27 cellular contexts compared by ENCODE assay signal in genomic region chr1:96684737-96685136, GRCh38.
"Had no signal": no experiment of that assay in that cellular context is flagged by ENCODE, and none has a peak within 500 bp of the region (broad histone marks: within the 10 kb centered on the region; RNA-seq: fewer than 3 reads in every experiment).

No MANE protein-coding gene starts in this region.

- H3K4me1 Mint-ChIP-seq: activated CD4-positive, alpha-beta T cell treated with anti-CD3 and anti-CD28 coated beads for 36 hours; activated CD4-positive, alpha-beta T cell treated with anti-CD3 and anti-CD28 coated beads, Interleukin-2, amount 10 ng/mL, durations not matched to agents 24 days and 14 days; activated CD8-positive, alpha-beta memory T cell treated with anti-CD3 and anti-CD28 coated beads, Interleukin-2, amount 10 ng/mL, durations not matched to agents 7 days and 5 days; activated naive CD8-positive, alpha-beta T cell treated with anti-CD3 and anti-CD28 coated beads, Interleukin-2, amount 10 ng/mL, durations not matched to agents 7 days and 5 days had no signal

- H3K4me3 ChIP-seq: body of pancreas, colonic mucosa had no signal

- H3K9me3 Mint-ChIP-seq: activated CD4-positive, alpha-beta memory T cell treated with anti-CD3 and anti-CD28 coated beads for 36 hours; activated naive CD4-positive, alpha-beta T cell treated with anti-CD3 and anti-CD28 coated beads for 36 hours; activated naive CD4-positive, alpha-beta T cell treated with anti-CD3 and anti-CD28 coated beads, Interleukin-2, amount 50 U/mL, for 24 hours; activated T-helper 1 cell treated with anti-CD3 and anti-CD28 coated beads, Interleukin-12 subunit alpha, Interleukin-12 subunit beta, Interleukin-2, Interleukin-4 antibody, amounts not matched to agents 30 ng/mL and 10 ng/mL and 1 ng/mL, durations not matched to agents 14 hours and 24 hours and 36 hours; activated T-helper 2 cell treated with anti-CD3 and anti-CD28 coated beads, Interferon-gamma antibody, Interleukin-2, Interleukin-4, amounts not matched to agents 10 μg/mL and 5 μg/mL and 100 μg/mL, durations not matched to agents 14 hours and 24 hours and 36 hours had no signal

- ATAC-seq: activated CD4-positive, alpha-beta T cell treated with anti-CD3 and anti-CD28 coated beads for 36 hours; activated CD8-positive, alpha-beta memory T cell treated with anti-CD3 and anti-CD28 coated beads, Interleukin-2, amount 10 ng/mL, durations not matched to agents 7 days and 5 days; activated CD8-positive, alpha-beta T cell treated with anti-CD3 and anti-CD28 coated beads, Interleukin-2, amount 10 ng/mL, durations not matched to agents 7 days and 5 days; foreskin keratinocyte had no signal

- H3K27ac ChIP-seq: body of pancreas, colonic mucosa, epithelial cell of prostate, foreskin keratinocyte had no signal

- H3K36me3 Mint-ChIP-seq: activated CD4-positive, alpha-beta memory T cell treated with anti-CD3 and anti-CD28 coated beads for 36 hours; activated CD8-positive, alpha-beta memory T cell treated with anti-CD3 and anti-CD28 coated beads, Interleukin-2, amount 10 ng/mL, durations not matched to agents 7 days and 5 days; activated naive CD4-positive, alpha-beta T cell treated with anti-CD3 and anti-CD28 coated beads, Interleukin-2, amount 50 U/mL, for 24 hours; activated naive CD8-positive, alpha-beta T cell treated with anti-CD3 and anti-CD28 coated beads, Interleukin-2, amount 10 ng/mL, durations not matched to agents 7 days and 5 days had no signal

- H3K36me3 ChIP-seq: colonic mucosa had no signal

- H3K27me3 Mint-ChIP-seq: activated CD4-positive, alpha-beta T cell treated with anti-CD3 and anti-CD28 coated beads, Interleukin-2, amount 10 ng/mL, durations not matched to agents 24 days and 14 days; activated CD8-positive, alpha-beta memory T cell treated with anti-CD3 and anti-CD28 coated beads, Interleukin-2, amount 10 ng/mL, durations not matched to agents 7 days and 5 days; activated naive CD8-positive, alpha-beta T cell treated with anti-CD3 and anti-CD28 coated beads, Interleukin-2, amount 10 ng/mL, durations not matched to agents 7 days and 5 days had no signal

- H3K4me3 Mint-ChIP-seq: activated CD4-positive, alpha-beta memory T cell treated with anti-CD3 and anti-CD28 coated beads for 36 hours; activated CD4-positive, alpha-beta T cell treated with anti-CD3 and anti-CD28 coated beads for 36 hours; activated CD4-positive, alpha-beta T cell treated with anti-CD3 and anti-CD28 coated beads, Interleukin-2, amount 10 ng/mL, durations not matched to agents 24 days and 14 days; activated CD8-positive, alpha-beta memory T cell treated with anti-CD3 and anti-CD28 coated beads, Interleukin-2, amount 10 ng/mL, durations not matched to agents 7 days and 5 days; activated CD8-positive, alpha-beta T cell treated with anti-CD3 and anti-CD28 coated beads, Interleukin-2, amount 10 ng/mL, durations not matched to agents 7 days and 5 days; activated naive CD4-positive, alpha-beta T cell treated with anti-CD3 and anti-CD28 coated beads for 36 hours; activated naive CD4-positive, alpha-beta T cell treated with anti-CD3 and anti-CD28 coated beads, Interleukin-2, amount 50 U/mL, for 24 hours; activated naive CD8-positive, alpha-beta T cell treated with anti-CD3 and anti-CD28 coated beads, Interleukin-2, amount 10 ng/mL, durations not matched to agents 7 days and 5 days; activated T-helper 1 cell treated with anti-CD3 and anti-CD28 coated beads, Interleukin-12 subunit alpha, Interleukin-12 subunit beta, Interleukin-2, Interleukin-4 antibody, amounts not matched to agents 30 ng/mL and 10 ng/mL and 1 ng/mL, durations not matched to agents 14 hours and 24 hours and 36 hours had no signal

- H3K27me3 ChIP-seq: body of pancreas, colonic mucosa had no signal

- H3K27ac Mint-ChIP-seq: activated CD4-positive, alpha-beta memory T cell treated with anti-CD3 and anti-CD28 coated beads for 36 hours; activated CD4-positive, alpha-beta T cell treated with anti-CD3 and anti-CD28 coated beads for 36 hours; activated CD4-positive, alpha-beta T cell treated with anti-CD3 and anti-CD28 coated beads, Interleukin-2, amount 10 ng/mL, durations not matched to agents 24 days and 14 days; activated CD8-positive, alpha-beta memory T cell treated with anti-CD3 and anti-CD28 coated beads, Interleukin-2, amount 10 ng/mL, durations not matched to agents 7 days and 5 days; activated CD8-positive, alpha-beta T cell treated with anti-CD3 and anti-CD28 coated beads, Interleukin-2, amount 10 ng/mL, durations not matched to agents 7 days and 5 days; activated naive CD4-positive, alpha-beta T cell treated with anti-CD3 and anti-CD28 coated beads for 36 hours; activated naive CD4-positive, alpha-beta T cell treated with anti-CD3 and anti-CD28 coated beads, Interleukin-2, amount 50 U/mL, for 24 hours; activated naive CD8-positive, alpha-beta T cell treated with anti-CD3 and anti-CD28 coated beads, Interleukin-2, amount 10 ng/mL, durations not matched to agents 7 days and 5 days; activated T-helper 1 cell treated with anti-CD3 and anti-CD28 coated beads, Interleukin-12 subunit alpha, Interleukin-12 subunit beta, Interleukin-2, Interleukin-4 antibody, amounts not matched to agents 30 ng/mL and 10 ng/mL and 1 ng/mL, durations not matched to agents 14 hours and 24 hours and 36 hours; activated T-helper 2 cell treated with anti-CD3 and anti-CD28 coated beads, Interferon-gamma antibody, Interleukin-2, Interleukin-4, amounts not matched to agents 10 μg/mL and 5 μg/mL and 100 μg/mL, durations not matched to agents 14 hours and 24 hours and 36 hours had no signal

- H3K4me1 ChIP-seq: body of pancreas, colonic mucosa, foreskin keratinocyte had no signal

- H3K9me3 ChIP-seq: body of pancreas, colonic mucosa had no signal

- DNase-seq: activated CD4-positive, alpha-beta memory T cell treated with anti-CD3 and anti-CD28 coated beads for 36 hours; activated CD4-positive, alpha-beta T cell treated with anti-CD3 and anti-CD28 coated beads for 36 hours; activated CD4-positive, alpha-beta T cell treated with anti-CD3 and anti-CD28 coated beads, Interleukin-2, amount 10 ng/mL, durations not matched to agents 24 days and 14 days; activated CD4-positive, CD25-positive, alpha-beta regulatory T cell; activated CD4-positive, CD25-positive, alpha-beta regulatory T cell treated with anti-CD3 and anti-CD28 coated beads, Interleukin-2, amount 50 U/mL, for 72 hours; activated CD8-positive, alpha-beta memory T cell treated with anti-CD3 and anti-CD28 coated beads, Interleukin-2, amount 10 ng/mL, durations not matched to agents 7 days and 5 days; activated CD8-positive, alpha-beta memory T cell treated with anti-CD3 and anti-CD28 coated beads, Interleukin-2, amount 50 U/mL, for 4 hours; activated CD8-positive, alpha-beta T cell treated with anti-CD3 and anti-CD28 coated beads, Interleukin-2, amount 10 ng/mL, durations not matched to agents 7 days and 5 days; activated effector memory CD4-positive, alpha-beta T cell treated with anti-CD3 and anti-CD28 coated beads, Interleukin-2, amount 50 U/mL, for 16 hours; activated naive CD4-positive, alpha-beta T cell treated with anti-CD3 and anti-CD28 coated beads for 36 hours; activated naive CD8-positive, alpha-beta T cell treated with anti-CD3 and anti-CD28 coated beads, Interleukin-2, amount 10 ng/mL, durations not matched to agents 7 days and 5 days; activated T-cell treated with anti-CD3 and anti-CD28 coated beads, Interleukin-2, amount 50 U/mL, for 1 hour; activated T-cell treated with anti-CD3 and anti-CD28 coated beads, Interleukin-2, amount 50 U/mL, for 48 hours; amniotic stem cell; anterior cingulate cortex; body of pancreas; central memory CD4-positive, alpha-beta T cell; cerebellar nuclear complex; colonic mucosa; effector CD8-positive, alpha-beta T cell; foreskin keratinocyte; head of caudate nucleus; T-helper 2 cell had no signal
